ENCODE assay signal across 7 cellular contexts in the genomic region with DNA sequence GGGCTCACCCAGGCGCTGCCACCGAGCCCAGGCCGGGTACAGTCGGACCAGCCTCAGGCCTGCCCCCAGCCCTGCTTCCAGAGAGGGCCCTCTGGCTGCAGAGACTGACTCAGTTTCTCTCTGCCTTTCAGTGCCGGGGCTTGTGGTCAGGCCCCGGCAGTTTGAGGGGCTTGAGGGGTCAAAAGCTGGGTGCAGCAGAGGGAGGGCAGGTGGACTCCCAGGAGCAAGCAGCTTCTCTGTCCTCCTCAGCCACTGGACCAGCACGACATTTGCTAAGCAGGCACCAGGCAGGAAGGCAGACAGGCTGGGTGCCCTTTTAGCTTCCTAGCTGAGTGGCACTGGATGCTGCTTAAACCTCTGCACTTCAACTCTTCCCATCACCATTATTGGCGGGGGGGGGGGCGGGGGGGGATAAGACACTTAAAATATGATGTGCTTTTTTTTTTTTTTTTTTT.
DNase-seq lines count a peak whose midpoint lies in the region; TF ChIP-seq lines count a peak whose summit lies in the region.

No MANE protein-coding gene starts in this region.

- H3K36me3 ChIP-seq in ES-I3 (ENCODE audit: insufficient read depth, low read length) (peaks cover 6% of the 10 kb centered on the region; the same call in 1 of the 2 replicates), Peyer's patch (no peaks in the 10 kb centered on the region), skeletal muscle satellite cell (ENCODE audit: insufficient read depth, low read length) (peaks cover 23% of the 10 kb centered on the region), WERI-Rb-1 (no peaks in the 10 kb centered on the region)

- H3K9ac ChIP-seq in ES-I3 (ENCODE audit: low read depth, low read length) = 0 out of 2 replicates have a peak overlapping the region, but pooled peaks have one; percentile 34
- peak overlapping the region; percentile 88 for H3K9ac ChIP-seq in skeletal muscle satellite cell (ENCODE audit: low read depth, low read length)

- H3K4me3 ChIP-seq in Peyer's patch = peak overlapping the region; percentile 51 to 76 (median 62)
- peak overlapping the region; percentile 62 for H3K4me3 ChIP-seq in fibroblast of pulmonary artery (replicated peaks; ENCODE audit: low read depth, low read length)
- peak overlapping the region; percentile 87 for H3K4me3 ChIP-seq in skeletal muscle satellite cell (ENCODE audit: low read length)
- no peak overlapping the region for H3K4me3 ChIP-seq in WERI-Rb-1 (ENCODE audit: low read depth, low read length)

- H3K4me1 ChIP-seq in ES-I3 (ENCODE audit: insufficient read depth, low read length) = peaks cover 6% of the 10 kb centered on the region; the same call in 1 of the 2 replicates
- H3K4me1 ChIP-seq in Peyer's patch = peaks cover 0 to 35% (median 8%) of the 10 kb centered on the region in 4 donors
- peaks cover 42% of the 10 kb centered on the region for H3K4me1 ChIP-seq in skeletal muscle satellite cell (ENCODE audit: control insufficient read depth, insufficient read depth, low read length)

- H3K27me3 ChIP-seq in Peyer's patch (no peaks in the 10 kb centered on the region), skeletal muscle satellite cell (ENCODE audit: control insufficient read depth, insufficient read depth, low read length) (no peaks in the 10 kb centered on the region), WERI-Rb-1 (ENCODE audit: insufficient read depth, low read depth, severe bottlenecking) (no peaks in the 10 kb centered on the region)

- TF ChIP-seq CTCF in Peyer's patch (IDR thresholded peaks at IDR 0.05) (no peak), fibroblast of pulmonary artery (IDR thresholded peaks at IDR 0.05; ENCODE audit: low read length, missing control alignments) (no peak), WERI-Rb-1 (IDR thresholded peaks at IDR 0.05; ENCODE audit: low read depth, low read length) (no peak)

- DNase-seq in Peyer's patch (no peak), fibroblast of pulmonary artery (ENCODE audit: low read depth) (no peak), ACHN (no peak), WERI-Rb-1 (no peak), NCI-H446 (lab: John Stamatoyannopoulos, UW) (no peak)

- H3K27ac ChIP-seq in Peyer's patch (peak overlapping the region; percentile 76 to 92 (median 84)), WERI-Rb-1 (no peak overlapping the region)

- in situ Hi-C loops in ACHN (cut with HindIII; ENCODE audit: low pct_ligation_motif_present, low pct_unique_long_range_greater_than_20kb, low sequenced_read_pairs) = no loop called here

- no peak for TF ChIP-seq POLR2A in Peyer's patch (IDR thresholded peaks at IDR 0.05)

- H3K4me2 ChIP-seq in skeletal muscle satellite cell (ENCODE audit: low read length) = peak overlapping the region; percentile 99

- H3K9me3 ChIP-seq in ES-I3 (ENCODE audit: control insufficient read depth, insufficient read depth, low read length) = peaks cover 3% of the 10 kb centered on the region; the same call in 1 of the 2 replicates
- H3K9me3 ChIP-seq in Peyer's patch = no peaks in the 10 kb centered on the region
- no peaks in the 10 kb centered on the region for H3K9me3 ChIP-seq in skeletal muscle satellite cell (replicated peaks; ENCODE audit: low read length)
- no peaks in the 10 kb centered on the region for H3K9me3 ChIP-seq in WERI-Rb-1 (ENCODE audit: severe bottlenecking)
